1 cellular context compared by ENCODE assay signal in genomic region chr5:149730620-149731331, GRCh38.
TF ChIP-seq lines count a peak whose summit lies in the region.

No MANE protein-coding gene starts in this region.

TF ChIP-seq in H1, 55 proteins besides CTCF, POLR2A, EP300 and RAD21 (continued from another document):
- peak; percentile 27; the same call in 1 of the 2 replicates for TF ChIP-seq E2F6 (IDR thresholded peaks at IDR 0.05)
